In genomic region chr6:26161322-26161721, GRCh38 we compare ENCODE assay signal across 19 cellular contexts.
DNase-seq lines count a peak whose midpoint lies in the region; ATAC-seq and TF ChIP-seq lines count a peak whose summit lies in the region.
"Had no signal": no experiment of that assay in that cellular context is flagged by ENCODE, and none has a peak within 500 bp of the region (broad histone marks: within the 10 kb centered on the region; RNA-seq: fewer than 3 reads in every experiment).

No MANE protein-coding gene starts in this region.

- H3K9ac ChIP-seq in BLaER1: no peak overlapping the region

- peak overlapping the region; percentile 84; the same call in 1 of the 2 replicates for H3K4me2 ChIP-seq in BLaER1

- H3K4me3 ChIP-seq in BLaER1: no peak overlapping the region
- peak overlapping the region in 1 of 2 experiments; percentile 12; a peak in 2 of 4 replicates for H3K4me3 ChIP-seq in Panc1 (ENCODE audit: low read depth in 2 of 2, low read length in 2 of 2)
- H3K4me3 ChIP-seq: breast epithelium, colonic mucosa, SJSA1, thyroid gland had no signal

- H3K36me3 Mint-ChIP-seq in Calu3 (ENCODE audit: insufficient read depth, unreplicated experiment) (peaks cover 91% of the 10 kb centered on the region), naive B cell (peaks cover 9 to 18% of the 10 kb centered on the region in 2 donors)

- H3K27me3 ChIP-seq in BLaER1: no peaks in the 10 kb centered on the region
- H3K27me3 ChIP-seq in Panc1 (ENCODE audit: control insufficient read depth, insufficient read depth, low read length): no peaks in the 10 kb centered on the region
- H3K27me3 ChIP-seq: breast epithelium, colonic mucosa, SJSA1, thyroid gland had no signal

- DNase-seq in Calu3 (no peak), Panc1 (ENCODE audit: low read depth, low spot score) (no peak), naive B cell (no peak), GM10266 (ENCODE audit: extremely low spot score) (no peak), NCI-H345 treated with DMSO at 0.1 percent for 48 hours (lab: John Stamatoyannopoulos, UW; ENCODE audit: unreplicated experiment) (no peak)
- DNase-seq: colonic mucosa; EL; endodermal cell; naive thymus-derived CD8-positive, alpha-beta T cell; NCI-H524 treated with DMSO at 0.1 percent for 48 hours; OCI-M1; stimulated activated CD4-positive, alpha-beta T cell treated with anti-CD3 and anti-CD28 coated beads, Interleukin-2, amount 100 ng/mL, for 24 hours; stimulated activated naive CD4-positive, alpha-beta T cell treated with Interleukin-2 at 50 U/mL for 16 hours; thyroid gland had no signal

- peaks cover 26% of the 10 kb centered on the region for H3K4me1 ChIP-seq in BLaER1
- peaks cover 4% of the 10 kb centered on the region; the same call in 1 of the 2 replicates for H3K4me1 ChIP-seq in Panc1 (ENCODE audit: control insufficient read depth, insufficient read depth, low read length)
- H3K4me1 ChIP-seq: breast epithelium had no signal

- BruUV-seq in Calu3 (replicated peaks; lab: Mats Ljungman, UMichigan) (no TSS peak), Panc1 (replicated peaks; lab: Mats Ljungman, UMichigan) (no TSS peak)

- peak overlapping the region; percentile 85 for H3K4me3 Mint-ChIP-seq in Calu3 (ENCODE audit: low read depth, unreplicated experiment)
- peak overlapping the region in 6 of 8 donors; percentile 39 to 99 (median 85) for H3K4me3 Mint-ChIP-seq in naive B cell
- H3K4me3 Mint-ChIP-seq: endodermal cell had no signal

- H3K4me1 Mint-ChIP-seq in Calu3 (ENCODE audit: low read depth, unreplicated experiment) (peaks cover 63% of the 10 kb centered on the region), naive B cell (peaks cover 41 to 63% (median 58%) of the 10 kb centered on the region in 3 donors)

- H3K9me3 ChIP-seq in BLaER1: no peaks in the 10 kb centered on the region
- no peaks in the 10 kb centered on the region for H3K9me3 ChIP-seq in Panc1 (ENCODE audit: control insufficient read depth, insufficient read depth, low read depth, low read length)
- H3K9me3 ChIP-seq: breast epithelium, colonic mucosa, SJSA1, thyroid gland had no signal

- H3K27me3 Mint-ChIP-seq in Calu3 (ENCODE audit: unreplicated experiment) (peaks cover 17% of the 10 kb centered on the region), naive B cell (no peaks in the 10 kb centered on the region)
- H3K27me3 Mint-ChIP-seq: activated T-helper 17 cell treated with anti-CD3 and anti-CD28 coated beads, Interleukin-2, amount 50 U/mL, for 72 hours; naive thymus-derived CD8-positive, alpha-beta T cell had no signal

- intact Hi-C loops in Calu3 (cut with micrococcal nuclease; ENCODE audit: unreplicated experiment): no loop called here
- intact Hi-C loops in Panc1 (cut with micrococcal nuclease; ENCODE audit: unreplicated experiment): no loop called here

- H4K20me1 ChIP-seq in BLaER1: peaks cover 95% of the 10 kb centered on the region

- H3K27ac ChIP-seq in BLaER1 (no peak overlapping the region), Panc1 (ENCODE audit: low read length) (peak overlapping the region; percentile 5; the same call in 1 of the 2 replicates)
- H3K27ac ChIP-seq: breast epithelium, colonic mucosa, SJSA1, thyroid gland had no signal

- ATAC-seq in Panc1 (no peak), naive B cell (ENCODE audit: low read depth in 2 of 2) (no peak), GM21515 (IDR thresholded peaks at IDR 0.05; ENCODE audit: unreplicated experiment) (no peak)
- ATAC-seq: activated T-helper 17 cell treated with anti-CD3 and anti-CD28 coated beads, Interleukin-2, amount 50 U/mL, for 72 hours; naive thymus-derived CD8-positive, alpha-beta T cell had no signal

- H3K36me3 ChIP-seq in BLaER1: peaks cover 33% of the 10 kb centered on the region
- no peaks in the 10 kb centered on the region; the same call in none of the 2 replicates for H3K36me3 ChIP-seq in Panc1 (ENCODE audit: control insufficient read depth, insufficient read depth, low read length)
- H3K36me3 ChIP-seq: breast epithelium, colonic mucosa, thyroid gland had no signal

- CTCF ChIA-PET in Calu3 (lab: Charles Lee): interaction anchor here (0.7 to 1.6 kb wide), 4 partner anchors 36 to 844 kb away, joined by 3 to 4 read pairs (median 4); a partner anchor contains a TSS
- CTCF ChIA-PET in Panc1 (lab: Charles Lee): no interaction called here

- POLR2A ChIA-PET in Panc1 (lab: Charles Lee): interaction anchor here (0.7 kb wide), 1 partner anchor 46 kb away, joined by 5 read pairs; no protein-coding TSS in a partner anchor

- H3K27ac Mint-ChIP-seq in Calu3 (ENCODE audit: unreplicated experiment) (peak overlapping the region; percentile 100), naive B cell (no peak overlapping the region)
- H3K27ac Mint-ChIP-seq: endodermal cell had no signal

- TF ChIP-seq CTCF in Calu3 (IDR thresholded peaks at IDR 0.05; ENCODE audit: unreplicated experiment) (no peak), Panc1 (IDR thresholded peaks at IDR 0.05) (no peak), GM10266 (IDR thresholded peaks at IDR 0.05; ENCODE audit: control insufficient read depth, insufficient read depth, low read depth, missing control alignments) (no peak)

- no peaks in the 10 kb centered on the region for H3K9me3 Mint-ChIP-seq in Calu3 (ENCODE audit: low read depth, unreplicated experiment)
- no peaks in the 10 kb centered on the region for H3K9me3 Mint-ChIP-seq in naive B cell
- H3K9me3 Mint-ChIP-seq: activated T-helper 17 cell treated with anti-CD3 and anti-CD28 coated beads, Interleukin-2, amount 50 U/mL, for 72 hours; endodermal cell; naive thymus-derived CD8-positive, alpha-beta T cell had no signal

- in situ Hi-C loops in Panc1 (cut with HindIII; ENCODE audit: low pct_unique_long_range_greater_than_20kb, low sequenced_read_pairs): no loop called here
